Comparison of ENCODE assay signal across 20 cellular contexts in the genomic region with DNA sequence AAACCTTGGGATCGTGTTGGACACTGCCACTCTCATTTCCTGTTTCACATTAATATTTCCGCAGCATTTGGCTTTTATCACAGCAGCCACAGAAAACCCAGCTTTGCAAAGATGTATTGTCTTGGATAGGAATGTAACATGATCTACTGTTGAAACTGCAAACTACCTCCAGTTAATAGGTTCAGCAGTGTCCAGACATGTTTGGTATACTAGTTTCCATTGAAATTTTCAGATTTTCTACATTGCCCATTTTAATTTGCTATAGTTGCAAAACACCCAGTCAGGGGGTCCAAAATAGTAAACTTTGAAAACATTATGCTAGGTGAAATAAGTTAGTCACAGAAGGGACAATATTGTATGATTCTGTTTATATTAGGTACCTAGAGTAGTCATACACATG. TPM values are rescaled to one million over a fixed set of nuclear protein-coding genes. Genes with fewer than 3 reads are reported as not detected.
DNase-seq lines count a peak whose midpoint lies in the region; ATAC-seq and TF ChIP-seq lines count a peak whose summit lies in the region.
"Had no signal": no experiment of that assay in that cellular context is flagged by ENCODE, and none has a peak within 500 bp of the region (broad histone marks: within the 10 kb centered on the region; RNA-seq: fewer than 3 reads in every experiment).

No MANE protein-coding gene starts in this region.

- peak; percentile 31 for DNase-seq in NCI-H510A treated with DMSO at 0.1 percent for 48 hours (lab: John Stamatoyannopoulos, UW)
- DNase-seq in NCI-H510A (lab: John Stamatoyannopoulos, UW): no peak
- DNase-seq in NCI-H2171 treated with DMSO at 0.1 percent for 48 hours (lab: John Stamatoyannopoulos, UW): peak; percentile 73
- peak; percentile 11 for DNase-seq in choroid plexus epithelial cell (ENCODE audit: low read depth)
- no peak for DNase-seq in smooth muscle cell (lab: John Stamatoyannopoulos, UW; ENCODE audit: unreplicated experiment)
- no peak for DNase-seq in right atrium auricular region (ENCODE audit: low spot score)
- DNase-seq in stimulated activated CD8-positive, alpha-beta memory T cell treated with anti-CD3 and anti-CD28 coated beads, Interleukin-4, amount 100 ng/mL, for 48 hours: no peak
- DNase-seq: activated CD4-positive, alpha-beta T cell treated with anti-CD3 and anti-CD28 coated beads for 36 hours; activated naive CD4-positive, alpha-beta T cell treated with anti-CD3 and anti-CD28 coated beads for 36 hours; body of pancreas; dermis blood vessel endothelial cell; hypothalamus; IMR-90; pancreas; transverse colon had no signal

- peak overlapping the region; percentile 25 for H3K4me2 ChIP-seq in smooth muscle cell
- H3K4me2 ChIP-seq: A549 had no signal

- 80% methylated on average over 2 of the region's 2 CpGs for WGBS in smooth muscle cell (ENCODE audit: low lambda C conversion rate)

- TF ChIP-seq CTCF in choroid plexus epithelial cell (conservative IDR thresholded peaks at IDR 0.05; ENCODE audit: low read depth, low read length): no peak
- no peak for TF ChIP-seq CTCF in smooth muscle cell (IDR thresholded peaks at IDR 0.05; ENCODE audit: borderline replicate concordance, insufficient read depth, poor library complexity, severe bottlenecking)
- TF ChIP-seq CTCF in right atrium auricular region (IDR thresholded peaks at IDR 0.05): no peak

- H3K4me1 ChIP-seq in smooth muscle cell (ENCODE audit: low read depth) (peaks cover 23% of the 10 kb centered on the region), right atrium auricular region (peaks cover 0 to 19% of the 10 kb centered on the region in 2 donors)
- H3K4me1 ChIP-seq: A549, pancreas had no signal

- no peak overlapping the region for H2AFZ ChIP-seq in smooth muscle cell (ENCODE audit: low read depth)

- H3K36me3 ChIP-seq in smooth muscle cell (ENCODE audit: low read depth) (no peaks in the 10 kb centered on the region), right atrium auricular region (no peaks in the 10 kb centered on the region)
- H3K36me3 ChIP-seq: pancreas, transverse colon had no signal

- H3K27ac ChIP-seq in smooth muscle cell (ENCODE audit: low read depth) (no peak overlapping the region), right atrium auricular region (no peak overlapping the region)
- H3K27ac ChIP-seq: A549, transverse colon had no signal

- H3K4me3 ChIP-seq in choroid plexus epithelial cell (ENCODE audit: low read depth, low read length) (no peak overlapping the region), smooth muscle cell (no peak overlapping the region), right atrium auricular region (no peak overlapping the region)
- H3K4me3 ChIP-seq: A549, body of pancreas, pancreas, skin epidermis, transverse colon had no signal

- peaks cover 11% of the 10 kb centered on the region for H3K79me2 ChIP-seq in smooth muscle cell (ENCODE audit: low read depth)

- no peak overlapping the region for H3K9ac ChIP-seq in smooth muscle cell (ENCODE audit: low read depth)

- peaks cover 4% of the 10 kb centered on the region for H3F3A ChIP-seq in smooth muscle cell (ENCODE audit: low read depth)

- H3K27me3 ChIP-seq in smooth muscle cell (ENCODE audit: low read depth): no peaks in the 10 kb centered on the region
- H3K27me3 ChIP-seq in right atrium auricular region: no peaks in the 10 kb centered on the region
- H3K27me3 ChIP-seq: body of pancreas, pancreas had no signal

- H4K20me1 ChIP-seq in smooth muscle cell (ENCODE audit: low read depth): no peaks in the 10 kb centered on the region

- ATAC-seq in HG02678 (IDR thresholded peaks at IDR 0.05; ENCODE audit: unreplicated experiment): no peak
- ATAC-seq: A549; activated CD4-positive, alpha-beta T cell treated with anti-CD3 and anti-CD28 coated beads for 36 hours; body of pancreas; HCT116; pancreas; Right ventricle myocardium inferior had no signal

- H3K9me3 ChIP-seq in smooth muscle cell (replicated peaks; ENCODE audit: low read depth) (no peaks in the 10 kb centered on the region), right atrium auricular region (no peaks in the 10 kb centered on the region)
- H3K9me3 ChIP-seq: A549, body of pancreas, pancreas, transverse colon had no signal

RNA-seq across cellular contexts. Expression of gene ANKRD6, which starts 3.3 kb away (rescaled TPM):
- total RNA-seq in smooth muscle cell: 10.7 and 24.2 TPM in 2 replicates
- 5.2 and 9.0 TPM in 2 replicates for polyA plus RNA-seq in smooth muscle cell
- total RNA-seq in right atrium auricular region: 10 to 100 TPM in 1 of 2 donors, 1 to 10 TPM in 1; 9.2 to 12.3 TPM

RNA-seq across cellular contexts. Expression of gene RRAGD, which starts 24.2 kb away (rescaled TPM):
- total RNA-seq in smooth muscle cell (2.7 and 3.5 TPM in 2 replicates), right atrium auricular region (10 to 100 TPM; 56.4 to 98.0 TPM)
- 1.2 and 1.9 TPM in 2 replicates for polyA plus RNA-seq in smooth muscle cell
- total RNA-seq: IMR-90 had no signal
- polyA plus RNA-seq: IMR-90 had no signal

Comparison
In these comparisons a context has a peak if more than half of its experiments do, and no peak if none do; other contexts are left out.
1. DNase-seq: peak in NCI-H510A treated with DMSO at 0.1 percent for 48 hours (single experiment), NCI-H2171 treated with DMSO at 0.1 percent for 48 hours (single experiment) and choroid plexus epithelial cell (single experiment); none in NCI-H510A (single experiment), smooth muscle cell (single experiment), right atrium auricular region (single experiment) and stimulated activated CD8-positive, alpha-beta memory T cell treated with anti-CD3 and anti-CD28 coated beads, Interleukin-4, amount 100 ng/mL, for 48 hours (single experiment).
2. RNA of gene RRAGD, which starts 24.2 kb away (total RNA-seq): 56.4 to 98.0 TPM in right atrium auricular region; 2.7 to 3.5 TPM in smooth muscle cell; every median in the first group is over 10 times any median in the second.